ENCODE assay signal across 25 cellular contexts in genomic region chr15:66677336-66677735, GRCh38.
"Had no signal": no experiment of that assay in that cellular context is flagged by ENCODE, and none has a peak within 500 bp of the region (broad histone marks: within the 10 kb centered on the region; RNA-seq: fewer than 3 reads in every experiment).

No MANE protein-coding gene starts in this region.

- ATAC-seq: heart right ventricle; left cardiac atrium; left lung; right lobe of liver; stimulated activated naive B cell treated with anti-CD40 and anti-IgM and Interleukin-4, amounts not matched to agents 10 μg/mL and 1 μg/mL and 100 μg/mL, for 72 hours had no signal

- H3K4me1 ChIP-seq: colonic mucosa, esophagus squamous epithelium, right lobe of liver, tibial artery had no signal

- H3K4me3 Mint-ChIP-seq: central memory CD8-positive, alpha-beta T cell; dendritic cell treated with granulocyte-macrophage colony-stimulating factor and Interleukin-4, amounts not matched to agents 40 ng/mL and 50 ng/mL, for 4 days; nephron progenitor cell; stimulated activated naive B cell treated with anti-CD40 and anti-IgM and Interleukin-4, amounts not matched to agents 10 μg/mL and 1 μg/mL and 100 μg/mL, for 72 hours had no signal

- H3K79me2 ChIP-seq: parathyroid adenoma had no signal

- H3K4me3 ChIP-seq: colonic mucosa, esophagus squamous epithelium, heart right ventricle, left lung, right lobe of liver, testis, tibial artery, upper lobe of left lung had no signal

- H3K9me3 ChIP-seq: colonic mucosa, neutrophil, right lobe of liver, testis, tibial artery had no signal

- H3K27me3 Mint-ChIP-seq: central memory CD8-positive, alpha-beta T cell; progenitor cell of endocrine pancreas; stimulated activated naive B cell treated with anti-CD40 and anti-IgM and Interleukin-4, amounts not matched to agents 10 μg/mL and 1 μg/mL and 100 μg/mL, for 72 hours had no signal

- H3K27ac Mint-ChIP-seq: dendritic cell treated with granulocyte-macrophage colony-stimulating factor and Interleukin-4, amounts not matched to agents 40 ng/mL and 50 ng/mL, for 4 days; progenitor cell of endocrine pancreas; stimulated activated naive B cell treated with anti-CD40 and anti-IgM and Interleukin-4, amounts not matched to agents 10 μg/mL and 1 μg/mL and 100 μg/mL, for 72 hours had no signal

- H2AFZ ChIP-seq: parathyroid adenoma had no signal

- H3K36me3 ChIP-seq: colonic mucosa, esophagus squamous epithelium, heart right ventricle, left lung, neutrophil, right lobe of liver, tibial artery had no signal

- DNase-seq: colonic mucosa; effector CD8-positive, alpha-beta T cell; erythroblast; esophagus squamous epithelium; foreskin melanocyte; glutamatergic neuron; heart right ventricle; hippocampal formation; left cardiac atrium; left lung; nephron progenitor cell; right lobe of liver; small intestine; stimulated activated CD4-positive, alpha-beta T cell treated with anti-CD3 and anti-CD28 coated beads, Interleukin-15, amount 100 ng/mL, for 24 hours; stimulated activated CD4-positive, alpha-beta T cell treated with anti-CD3 and anti-CD28 coated beads, Interleukin-2, amount 100 ng/mL, for 48 hours; stimulated activated naive B cell treated with anti-CD40 and anti-IgM and Interleukin-4, amounts not matched to agents 10 μg/mL and 1 μg/mL and 100 μg/mL, for 72 hours; substantia nigra; testis; tibial artery; upper lobe of left lung had no signal

- H3K27me3 ChIP-seq: colonic mucosa, esophagus squamous epithelium, heart right ventricle, left lung, neutrophil, right lobe of liver, testis, tibial artery, upper lobe of left lung had no signal

- H3K27ac ChIP-seq: colonic mucosa, esophagus squamous epithelium, heart right ventricle, left lung, neutrophil, parathyroid adenoma, right lobe of liver, tibial artery had no signal

- H3K9ac ChIP-seq: parathyroid adenoma had no signal
